In the genomic region with DNA sequence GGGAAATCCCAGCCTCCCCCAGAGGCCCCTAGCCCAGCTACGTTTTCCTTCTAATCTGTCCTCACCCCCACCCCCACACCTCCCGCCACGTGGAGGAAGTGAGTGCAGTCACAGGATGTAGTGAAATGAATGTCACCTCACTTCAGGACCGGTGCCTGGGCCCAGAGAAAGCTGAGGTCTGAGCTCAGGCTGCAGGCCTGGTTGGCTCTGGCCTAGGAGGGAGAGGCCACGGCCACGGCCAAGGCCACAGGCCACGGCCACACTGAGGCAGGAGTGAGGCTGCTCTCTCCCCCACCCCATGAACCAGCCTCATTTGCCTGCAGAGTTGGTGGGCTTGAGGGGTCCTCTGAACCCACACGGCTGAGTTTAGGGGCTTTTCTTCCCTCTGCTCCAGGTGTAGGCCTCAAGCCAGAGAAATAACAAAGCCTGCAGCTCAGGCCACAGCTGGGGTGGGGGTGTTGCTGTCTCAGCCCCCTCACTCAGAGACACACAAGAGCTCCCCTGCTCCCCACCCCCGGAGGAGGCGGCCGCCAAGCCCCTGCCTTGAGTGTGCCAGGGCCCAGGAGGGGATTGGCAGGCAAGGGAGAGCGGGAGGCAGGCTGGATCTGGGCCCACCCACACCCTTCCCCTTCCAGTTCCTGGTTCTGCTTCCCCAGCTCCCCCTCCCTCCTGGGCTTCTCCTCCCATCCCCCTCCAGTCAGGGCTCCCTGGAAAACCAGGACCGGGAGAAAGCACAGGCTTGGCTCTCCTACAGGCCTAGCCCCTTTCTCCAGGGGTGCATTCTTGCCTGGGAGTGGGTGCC, we compare ENCODE assay signal across 8 cellular contexts. TPM values are rescaled to one million over a fixed set of nuclear protein-coding genes. Genes with fewer than 3 reads are reported as not detected.
DNase-seq lines count a peak whose midpoint lies in the region; ATAC-seq, FAIRE-seq and TF ChIP-seq lines count a peak whose summit lies in the region.

No MANE protein-coding gene starts in this region.

- FAIRE-seq in GM12891 (lab: Jason Lieb, UNC), result peak; percentile 96

- no peak overlapping the region for H3K4me3 ChIP-seq in aorta (ENCODE audit: low read length in 2 of 2)

- H3K27me3 Mint-ChIP-seq in glutamatergic neuron (ENCODE audit: unreplicated experiment) (peaks cover 2% of the 10 kb centered on the region), Calu3 (ENCODE audit: unreplicated experiment) (no peaks in the 10 kb centered on the region)

- ATAC-seq in HG02588 (IDR thresholded peaks at IDR 0.05; ENCODE audit: unreplicated experiment), result peak; percentile 66
- ATAC-seq in aorta (ENCODE audit: low FRiP score), result peak; percentile 75

- H3K4me1 Mint-ChIP-seq in glutamatergic neuron (ENCODE audit: low read depth, unreplicated experiment) (peaks cover 21% of the 10 kb centered on the region), Calu3 (ENCODE audit: low read depth, unreplicated experiment) (peaks cover 15% of the 10 kb centered on the region)

- no peaks in the 10 kb centered on the region for H3K36me3 ChIP-seq in aorta (ENCODE audit: control insufficient read depth in 1 of 2, insufficient read depth in 2 of 2, low read length in 1 of 2)

- no peaks in the 10 kb centered on the region for H3K27me3 ChIP-seq in aorta (ENCODE audit: control insufficient read depth in 1 of 2, insufficient read depth in 2 of 2, low read length in 1 of 2)

- CTCF ChIA-PET in Calu3 (lab: Charles Lee), result interaction anchor here (0.6 kb wide), 1 partner anchor 12 kb away, joined by 3 read pairs; no protein-coding TSS in a partner anchor

- WGBS in aorta, 2 donors, result 11 to 13% methylated on average over 13 of the region's 13 CpGs

- H3K9me3 ChIP-seq in aorta (ENCODE audit: control insufficient read depth, low read length), result no peaks in the 10 kb centered on the region

- H3K27ac Mint-ChIP-seq in glutamatergic neuron (ENCODE audit: unreplicated experiment) (no peak overlapping the region), Calu3 (ENCODE audit: unreplicated experiment) (no peak overlapping the region)

- intact Hi-C loops in aorta (cut with DNase I) (no loop called here), Calu3 (cut with micrococcal nuclease; ENCODE audit: unreplicated experiment) (no loop called here)

- no peak for TF ChIP-seq CTCF in glutamatergic neuron (IDR thresholded peaks at IDR 0.05; ENCODE audit: partially characterized antibody, unreplicated experiment)
- no peak for TF ChIP-seq CTCF in Calu3 (IDR thresholded peaks at IDR 0.05; ENCODE audit: unreplicated experiment)

- no peaks in the 10 kb centered on the region for H3K36me3 Mint-ChIP-seq in glutamatergic neuron (ENCODE audit: unreplicated experiment)
- H3K36me3 Mint-ChIP-seq in Calu3 (ENCODE audit: insufficient read depth, unreplicated experiment), result no peaks in the 10 kb centered on the region

- peaks cover 0 to 2% of the 10 kb centered on the region in 2 donors for H3K4me1 ChIP-seq in aorta (ENCODE audit: control insufficient read depth in 1 of 2, insufficient read depth in 2 of 2, low read length in 2 of 2)

- H3K4me3 Mint-ChIP-seq in glutamatergic neuron (ENCODE audit: unreplicated experiment) (no peak overlapping the region), Calu3 (ENCODE audit: low read depth, unreplicated experiment) (no peak overlapping the region)

- no TSS peak for BruUV-seq in Calu3 (replicated peaks; lab: Mats Ljungman, UMichigan)

- H3K9me3 Mint-ChIP-seq in glutamatergic neuron (ENCODE audit: unreplicated experiment), result peaks cover 6% of the 10 kb centered on the region
- no peaks in the 10 kb centered on the region for H3K9me3 Mint-ChIP-seq in Calu3 (ENCODE audit: low read depth, unreplicated experiment)

- peak; percentile 87 for TF ChIP-seq POLR2A in GM12891 (IDR thresholded peaks at IDR 0.05; ENCODE audit: low read depth, low read length)

- peak overlapping the region in 1 of 2 donors; percentile 9 for H3K27ac ChIP-seq in aorta (ENCODE audit: low read depth in 1 of 2, low read length in 2 of 2)

- DNase-seq in GM12891 (ENCODE audit: insufficient read length, low spot score), result peak; percentile 94
- peak; percentile 89 for DNase-seq in NCI-H2227 (lab: John Stamatoyannopoulos, UW; ENCODE audit: unreplicated experiment)
- DNase-seq in activated T-cell treated with anti-CD3 and anti-CD28 coated beads for 24 hours (ENCODE audit: low read depth), result peak; percentile 91
- DNase-seq in glutamatergic neuron, result peak; percentile 63
- DNase-seq in retina, result peak; percentile 60
- peak; percentile 80 to 85 for DNase-seq in aorta
- DNase-seq in Calu3, result no peak

TF ChIP-seq in GM12891, 5 proteins besides CTCF, POLR2A, EP300 and RAD21:
- peak; percentile 84 for TF ChIP-seq POLR2AphosphoS5 (IDR thresholded peaks at IDR 0.05; ENCODE audit: low read depth, low read length)
- peak; percentile 80 for TF ChIP-seq TAF1 (IDR thresholded peaks at IDR 0.05; ENCODE audit: low read depth, low read length)
- TF ChIP-seq POU2F2 (IDR thresholded peaks at IDR 0.05; ENCODE audit: low read depth, low read length), result no peak
- peak; percentile 54 for TF ChIP-seq SPI1 (IDR thresholded peaks at IDR 0.05; ENCODE audit: low read depth, low read length)
- TF ChIP-seq PAX5 (IDR thresholded peaks at IDR 0.05; ENCODE audit: insufficient read depth, low read length, severe bottlenecking), result no peak

RNA-seq across cellular contexts. Expression of gene DNMT3A, which starts 27.0 kb away (rescaled TPM):
- polyA plus RNA-seq in GM12891 (2012; ENCODE audit: low read depth, missing spikeins), result 35.0 TPM
- total RNA-seq in glutamatergic neuron (ENCODE audit: unreplicated experiment), result 175 TPM
- total RNA-seq in aorta, result 10 to 100 TPM; 32.5 to 48.2 TPM
- polyA plus RNA-seq in aorta, result 10 to 100 TPM in 1 of 2 donors, 1 to 10 TPM in 1; 9.4 to 11.6 TPM
- 32.8 and 35.7 TPM in 2 replicates for total RNA-seq in Calu3 (2022)
